Comparison of ENCODE assay signal across 15 cellular contexts in genomic region chr11:114132427-114132826, GRCh38.
DNase-seq lines count a peak whose midpoint lies in the region; ATAC-seq and TF ChIP-seq lines count a peak whose summit lies in the region.
"Had no signal": no experiment of that assay in that cellular context is flagged by ENCODE, and none has a peak within 500 bp of the region (broad histone marks: within the 10 kb centered on the region; RNA-seq: fewer than 3 reads in every experiment).

No MANE protein-coding gene starts in this region.

- H3K4me1 Mint-ChIP-seq in GM23338 (peaks cover 13% of the 10 kb centered on the region), endodermal cell (peaks cover 7% of the 10 kb centered on the region)

- H3K4me3 Mint-ChIP-seq in GM23338 (no peak overlapping the region), endodermal cell (no peak overlapping the region)
- H3K4me3 Mint-ChIP-seq: activated naive CD4-positive, alpha-beta T cell treated with anti-CD3 and anti-CD28 coated beads, Interleukin-2, amount 50 U/mL, for 24 hours; neural progenitor cell had no signal

- TF ChIP-seq CTCF in GM23338 (conservative IDR thresholded peaks at IDR 0.05; ENCODE audit: low read depth in 2 of 2) (peak in 1 of 2 experiments; percentile 40; a peak in 2 of 4 replicates), endodermal cell (conservative IDR thresholded peaks at IDR 0.05) (peak; percentile 45), prostate gland (IDR thresholded peaks at IDR 0.05) (peak in 1 of 4 experiments; percentile 3)

- no peaks in the 10 kb centered on the region for H3K27me3 ChIP-seq in ACC112 (ENCODE audit: insufficient read depth, low read length)
- H3K27me3 ChIP-seq in GM23338 (ENCODE audit: insufficient read depth) = no peaks in the 10 kb centered on the region
- H3K27me3 ChIP-seq in endodermal cell (ENCODE audit: control insufficient read depth, insufficient read depth, low read length, poor library complexity, severe bottlenecking) = no peaks in the 10 kb centered on the region
- no peaks in the 10 kb centered on the region for H3K27me3 ChIP-seq in prostate gland (replicated peaks; ENCODE audit: insufficient read depth)
- H3K27me3 ChIP-seq: neural progenitor cell had no signal

- no peak overlapping the region for H3K27ac Mint-ChIP-seq in GM23338
- H3K27ac Mint-ChIP-seq in endodermal cell = no peak overlapping the region
- H3K27ac Mint-ChIP-seq: neural progenitor cell had no signal

- H3K27ac ChIP-seq in ACC112 (ENCODE audit: low read depth, low read length) (peak overlapping the region; percentile 93), GM23338 (ENCODE audit: low read depth) (no peak overlapping the region), endodermal cell (ENCODE audit: low read depth, low read length) (no peak overlapping the region), prostate gland (peak overlapping the region; percentile 59 to 71)
- H3K27ac ChIP-seq: HL-60, neural progenitor cell had no signal

- no peaks in the 10 kb centered on the region for H3K9me3 ChIP-seq in endodermal cell (ENCODE audit: control insufficient read depth, low read length)
- no peaks in the 10 kb centered on the region for H3K9me3 ChIP-seq in prostate gland

- DNase-seq in GM23338 (ENCODE audit: low spot score) (no peak), endodermal cell (peak; percentile 57), prostate gland (ENCODE audit: low spot score) (no peak), NCI-H1105 (lab: John Stamatoyannopoulos, UW) (no peak), dermis blood vessel endothelial cell (no peak), NCI-H345 treated with DMSO at 0.1 percent for 48 hours (lab: John Stamatoyannopoulos, UW; ENCODE audit: unreplicated experiment) (no peak)
- DNase-seq: C1 segment of cervical spinal cord, GDM1, NCI-H2171 treated with DMSO at 0.1 percent for 48 hours, T1000 had no signal

- H3K9ac ChIP-seq in endodermal cell (ENCODE audit: extremely low read depth, low read length, poor library complexity, severe bottlenecking) = no peak overlapping the region
- H3K9ac ChIP-seq: neural progenitor cell had no signal

- no peaks in the 10 kb centered on the region; the same call in 1 of the 2 replicates for H4K20me1 ChIP-seq in GM23338 (replicated peaks; ENCODE audit: insufficient read depth)

- no peaks in the 10 kb centered on the region for H3F3A ChIP-seq in GM23338 (replicated peaks; ENCODE audit: low read depth)

- H3K9me2 ChIP-seq in GM23338 (ENCODE audit: insufficient read depth) = peaks cover 8% of the 10 kb centered on the region

- H3K27me3 Mint-ChIP-seq in GM23338 (ENCODE audit: insufficient read depth, low read depth, poor library complexity) = peaks cover 5% of the 10 kb centered on the region
- peaks cover 24% of the 10 kb centered on the region for H3K27me3 Mint-ChIP-seq in endodermal cell (ENCODE audit: insufficient read depth)
- H3K27me3 Mint-ChIP-seq: activated naive CD4-positive, alpha-beta T cell treated with anti-CD3 and anti-CD28 coated beads, Interleukin-2, amount 50 U/mL, for 24 hours had no signal

- WGBS in endodermal cell (ENCODE audit: insufficient coverage in 1 of 2, insufficient read length in 1 of 2), 2 experiments = 89 to 98% methylated on average over 6 to 9 of the region's 9 CpGs
- 30% methylated on average over 9 of the region's 9 CpGs for WGBS in prostate gland

- TF ChIP-seq POLR2A in prostate gland (IDR thresholded peaks at IDR 0.05) = no peak

- H3K4me3 ChIP-seq in ACC112 (ENCODE audit: low read depth, low read length) (0 out of 2 replicates have a peak overlapping the region, but pooled peaks have one; percentile 18), GM23338 (no peak overlapping the region), endodermal cell (ENCODE audit: low read length) (no peak overlapping the region), prostate gland (no peak overlapping the region)
- H3K4me3 ChIP-seq: neural progenitor cell had no signal

- H3K9me3 Mint-ChIP-seq in GM23338 (no peaks in the 10 kb centered on the region), endodermal cell (no peaks in the 10 kb centered on the region)
- H3K9me3 Mint-ChIP-seq: activated naive CD4-positive, alpha-beta T cell treated with anti-CD3 and anti-CD28 coated beads, Interleukin-2, amount 50 U/mL, for 24 hours had no signal

- intact Hi-C loops in prostate gland (cut with DNase I) = no loop called here

- peaks cover 58% of the 10 kb centered on the region for H3K79me2 ChIP-seq in ACC112 (ENCODE audit: control insufficient read depth, insufficient read depth, low read length, unreplicated experiment)
- no peaks in the 10 kb centered on the region for H3K79me2 ChIP-seq in GM23338 (replicated peaks; ENCODE audit: insufficient read depth)

- H3K36me3 Mint-ChIP-seq in GM23338 (ENCODE audit: low read depth) (no peaks in the 10 kb centered on the region), endodermal cell (ENCODE audit: low read depth) (no peaks in the 10 kb centered on the region)
- H3K36me3 Mint-ChIP-seq: activated naive CD4-positive, alpha-beta T cell treated with anti-CD3 and anti-CD28 coated beads, Interleukin-2, amount 50 U/mL, for 24 hours had no signal

- 0 out of 2 replicates have a peak, but pooled peaks cover 4% of the 10 kb centered on the region for H3K36me3 ChIP-seq in ACC112 (ENCODE audit: insufficient read depth, low read length)
- H3K36me3 ChIP-seq in GM23338 (ENCODE audit: insufficient read depth) = no peaks in the 10 kb centered on the region
- H3K36me3 ChIP-seq in endodermal cell (ENCODE audit: control insufficient read depth, insufficient read depth, low read length) = no peaks in the 10 kb centered on the region
- H3K36me3 ChIP-seq in prostate gland = peaks cover 0 to 2% of the 10 kb centered on the region in 2 donors
- H3K36me3 ChIP-seq: neural progenitor cell had no signal

- H3K4me1 ChIP-seq in ACC112 (ENCODE audit: control insufficient read depth, insufficient read depth, low read length, unreplicated experiment) = peaks cover 78% of the 10 kb centered on the region
- H3K4me1 ChIP-seq in GM23338 (ENCODE audit: insufficient read depth) = no peaks in the 10 kb centered on the region; the same call in 1 of the 2 replicates
- H3K4me1 ChIP-seq in endodermal cell (ENCODE audit: control insufficient read depth, insufficient read depth, low read length) = no peaks in the 10 kb centered on the region
- H3K4me1 ChIP-seq in prostate gland (replicated peaks) = peaks cover 51% of the 10 kb centered on the region

- ATAC-seq in GM23338 (peak; percentile 33; the same call in 2 of the 3 replicates), HG03439 (IDR thresholded peaks at IDR 0.05; ENCODE audit: unreplicated experiment) (no peak)

- no peak overlapping the region for H2AFZ ChIP-seq in ACC112 (ENCODE audit: low read length, unreplicated experiment)
- no peak overlapping the region for H2AFZ ChIP-seq in GM23338
- H2AFZ ChIP-seq: neural progenitor cell had no signal

- no peak overlapping the region for H3K4me2 ChIP-seq in GM23338
- H3K4me2 ChIP-seq: neural progenitor cell had no signal

TF ChIP-seq in GM23338, 12 proteins besides CTCF, POLR2A, EP300 and RAD21 (continues in another document):
- TF ChIP-seq JUNB (IDR thresholded peaks at IDR 0.05; ENCODE audit: unreplicated experiment) (no peak), CREB1 (CRISPR knock-in tag; IDR thresholded peaks at IDR 0.05; ENCODE audit: low read depth) (no peak), POLR2AphosphoS5 (IDR thresholded peaks at IDR 0.05; ENCODE audit: low read depth) (no peak), NANOG (IDR thresholded peaks at IDR 0.05; ENCODE audit: borderline replicate concordance) (no peak), EZH2 (IDR thresholded peaks at IDR 0.05; ENCODE audit: low read depth, unreplicated experiment) (no peak), ZNF331 (CRISPR knock-in tag; IDR thresholded peaks at IDR 0.05; ENCODE audit: low read depth) (no peak), EZH2phosphoT487 (IDR thresholded peaks at IDR 0.05; ENCODE audit: unreplicated experiment) (no peak), STAT1 (IDR thresholded peaks at IDR 0.05; ENCODE audit: unreplicated experiment) (no peak)
- TF ChIP-seq, protein P1, sequence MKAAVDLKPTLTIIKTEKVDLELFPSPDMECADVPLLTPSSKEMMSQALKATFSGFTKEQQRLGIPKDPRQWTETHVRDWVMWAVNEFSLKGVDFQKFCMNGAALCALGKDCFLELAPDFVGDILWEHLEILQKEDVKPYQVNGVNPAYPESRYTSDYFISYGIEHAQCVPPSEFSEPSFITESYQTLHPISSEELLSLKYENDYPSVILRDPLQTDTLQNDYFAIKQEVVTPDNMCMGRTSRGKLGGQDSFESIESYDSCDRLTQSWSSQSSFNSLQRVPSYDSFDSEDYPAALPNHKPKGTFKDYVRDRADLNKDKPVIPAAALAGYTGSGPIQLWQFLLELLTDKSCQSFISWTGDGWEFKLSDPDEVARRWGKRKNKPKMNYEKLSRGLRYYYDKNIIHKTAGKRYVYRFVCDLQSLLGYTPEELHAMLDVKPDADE (IDR thresholded peaks at IDR 0.05) = no peak

Comparison
In these comparisons a context has a peak if more than half of its experiments do, and no peak if none do; other contexts are left out.
1. H3K27ac ChIP-seq: peak in ACC112 (single experiment) and prostate gland (2 of 2); none in GM23338 (single experiment) and endodermal cell (single experiment).